Comparison of ENCODE assay signal across 8 cellular contexts in genomic region chr22:21657361-21658118, GRCh38. TPM values are rescaled to one million over a fixed set of nuclear protein-coding genes. Genes with fewer than 3 reads are reported as not detected.
DNase-seq lines count a peak whose midpoint lies in the region; ATAC-seq lines count a peak whose summit lies in the region.

No MANE protein-coding gene starts in this region.

- DNase-seq in AG08395 (ENCODE audit: low spot score) = peak; percentile 77
- DNase-seq in NCI-H69 (lab: John Stamatoyannopoulos, UW) = peak; percentile 96
- peak; percentile 84 for DNase-seq in activated CD4-positive, alpha-beta T cell treated with anti-CD3 and anti-CD28 coated beads, Interleukin-2, amount 10 ng/mL, durations not matched to agents 7 days and 5 days
- peak; percentile 69 to 80 (median 69) for DNase-seq in effector memory CD4-positive, alpha-beta T cell
- peak; percentile 65 for DNase-seq in mucosa of gallbladder (ENCODE audit: low spot score)
- DNase-seq in stimulated activated CD8-positive, alpha-beta memory T cell treated with anti-CD3 and anti-CD28 coated beads, Interleukin-7, amount 100 ng/mL, for 24 hours (ENCODE audit: low read depth) = peak; percentile 56

- peak overlapping the region; percentile 84 for H3K4me3 Mint-ChIP-seq in activated CD4-positive, alpha-beta T cell treated with anti-CD3 and anti-CD28 coated beads, Interleukin-2, amount 10 ng/mL, durations not matched to agents 7 days and 5 days

- peak overlapping the region; percentile 91 for H3K4me3 ChIP-seq in effector memory CD4-positive, alpha-beta T cell (ENCODE audit: insufficient read depth, low read depth, low read length, poor library complexity, severe bottlenecking)

- no peaks in the 10 kb centered on the region for H3K27me3 ChIP-seq in effector memory CD4-positive, alpha-beta T cell (replicated peaks; ENCODE audit: control insufficient read depth, insufficient read depth, low read length, poor library complexity, severe bottlenecking)

- CTCF ChIA-PET in activated CD4-positive, alpha-beta T cell treated with anti-CD3 and anti-CD28 coated beads, Interleukin-2, amount 10 ng/mL, durations not matched to agents 7 days and 5 days (lab: Charles Lee) = interaction anchor here (0.6 to 1.9 kb wide), 4 partner anchors 9 to 15 kb away, joined by 3 to 6 read pairs (median 4); no protein-coding TSS in a partner anchor

- H3K4me1 ChIP-seq in effector memory CD4-positive, alpha-beta T cell (ENCODE audit: control insufficient read depth, insufficient read depth, low read length, poor library complexity, severe bottlenecking) = peaks cover 11% of the 10 kb centered on the region

- no peaks in the 10 kb centered on the region for H3K36me3 ChIP-seq in effector memory CD4-positive, alpha-beta T cell (ENCODE audit: control insufficient read depth, insufficient read depth, low read length)

- POLR2A ChIA-PET in activated CD4-positive, alpha-beta T cell treated with anti-CD3 and anti-CD28 coated beads, Interleukin-2, amount 10 ng/mL, durations not matched to agents 7 days and 5 days (lab: Charles Lee) = no interaction called here

- peak overlapping the region; percentile 39 for H3K27ac ChIP-seq in effector memory CD4-positive, alpha-beta T cell (ENCODE audit: insufficient read depth, low read length, poor library complexity, severe bottlenecking)

- H3K9me3 ChIP-seq in effector memory CD4-positive, alpha-beta T cell (ENCODE audit: control insufficient read depth, low read length) = no peaks in the 10 kb centered on the region

- peaks cover 4% of the 10 kb centered on the region for H3K36me3 Mint-ChIP-seq in activated CD4-positive, alpha-beta T cell treated with anti-CD3 and anti-CD28 coated beads, Interleukin-2, amount 10 ng/mL, durations not matched to agents 7 days and 5 days (ENCODE audit: low read depth)

- peak; percentile 49 for ATAC-seq in GM18873 (IDR thresholded peaks at IDR 0.05; ENCODE audit: low FRiP score, unreplicated experiment)
- peak; percentile 78 for ATAC-seq in HG03354 (IDR thresholded peaks at IDR 0.05; ENCODE audit: poor library complexity, severe bottlenecking, unreplicated experiment)

- H3K4me1 Mint-ChIP-seq in activated CD4-positive, alpha-beta T cell treated with anti-CD3 and anti-CD28 coated beads, Interleukin-2, amount 10 ng/mL, durations not matched to agents 7 days and 5 days = peaks cover 33% of the 10 kb centered on the region

- H3K27me3 Mint-ChIP-seq in activated CD4-positive, alpha-beta T cell treated with anti-CD3 and anti-CD28 coated beads, Interleukin-2, amount 10 ng/mL, durations not matched to agents 7 days and 5 days = no peaks in the 10 kb centered on the region

- H3K27ac Mint-ChIP-seq in activated CD4-positive, alpha-beta T cell treated with anti-CD3 and anti-CD28 coated beads, Interleukin-2, amount 10 ng/mL, durations not matched to agents 7 days and 5 days = peak overlapping the region; percentile 85

- no peaks in the 10 kb centered on the region for H3K9me3 Mint-ChIP-seq in activated CD4-positive, alpha-beta T cell treated with anti-CD3 and anti-CD28 coated beads, Interleukin-2, amount 10 ng/mL, durations not matched to agents 7 days and 5 days

RNA-seq across cellular contexts. Expression of gene PPIL2, which starts 8.3 kb away (rescaled TPM):
- total RNA-seq in activated CD4-positive, alpha-beta T cell treated with anti-CD3 and anti-CD28 coated beads, Interleukin-2, amount 10 ng/mL, durations not matched to agents 7 days and 5 days = 10 to 100 TPM; 75.9 to 82.7 TPM
- total RNA-seq in mucosa of gallbladder = 46.6 TPM

RNA-seq across cellular contexts. Expression of gene SDF2L1, which starts 15.4 kb away (rescaled TPM):
- total RNA-seq in activated CD4-positive, alpha-beta T cell treated with anti-CD3 and anti-CD28 coated beads, Interleukin-2, amount 10 ng/mL, durations not matched to agents 7 days and 5 days = 10 to 100 TPM; 39.7 to 59.4 TPM
- total RNA-seq in mucosa of gallbladder = 61.4 TPM

RNA-seq across cellular contexts. Expression of gene CCDC116, which starts 25.0 kb away (rescaled TPM):
- total RNA-seq in activated CD4-positive, alpha-beta T cell treated with anti-CD3 and anti-CD28 coated beads, Interleukin-2, amount 10 ng/mL, durations not matched to agents 7 days and 5 days = under 1 TPM; 0.42 to 0.97 TPM
- 0.37 TPM for total RNA-seq in mucosa of gallbladder

RNA-seq across cellular contexts. Expression of gene YDJC, which starts 27.7 kb away (rescaled TPM):
- 10 to 100 TPM; 30.3 to 39.9 TPM for total RNA-seq in activated CD4-positive, alpha-beta T cell treated with anti-CD3 and anti-CD28 coated beads, Interleukin-2, amount 10 ng/mL, durations not matched to agents 7 days and 5 days
- 27.4 TPM for total RNA-seq in mucosa of gallbladder

Comparison
In these comparisons a context has a peak if more than half of its experiments do, and no peak if none do; other contexts are left out.
1. Peak in every context shown above with its lines: DNase-seq, ATAC-seq, H3K4me3 ChIP-seq and H3K27ac ChIP-seq.